Comparison of ENCODE assay signal across 10 cellular contexts in the genomic region with DNA sequence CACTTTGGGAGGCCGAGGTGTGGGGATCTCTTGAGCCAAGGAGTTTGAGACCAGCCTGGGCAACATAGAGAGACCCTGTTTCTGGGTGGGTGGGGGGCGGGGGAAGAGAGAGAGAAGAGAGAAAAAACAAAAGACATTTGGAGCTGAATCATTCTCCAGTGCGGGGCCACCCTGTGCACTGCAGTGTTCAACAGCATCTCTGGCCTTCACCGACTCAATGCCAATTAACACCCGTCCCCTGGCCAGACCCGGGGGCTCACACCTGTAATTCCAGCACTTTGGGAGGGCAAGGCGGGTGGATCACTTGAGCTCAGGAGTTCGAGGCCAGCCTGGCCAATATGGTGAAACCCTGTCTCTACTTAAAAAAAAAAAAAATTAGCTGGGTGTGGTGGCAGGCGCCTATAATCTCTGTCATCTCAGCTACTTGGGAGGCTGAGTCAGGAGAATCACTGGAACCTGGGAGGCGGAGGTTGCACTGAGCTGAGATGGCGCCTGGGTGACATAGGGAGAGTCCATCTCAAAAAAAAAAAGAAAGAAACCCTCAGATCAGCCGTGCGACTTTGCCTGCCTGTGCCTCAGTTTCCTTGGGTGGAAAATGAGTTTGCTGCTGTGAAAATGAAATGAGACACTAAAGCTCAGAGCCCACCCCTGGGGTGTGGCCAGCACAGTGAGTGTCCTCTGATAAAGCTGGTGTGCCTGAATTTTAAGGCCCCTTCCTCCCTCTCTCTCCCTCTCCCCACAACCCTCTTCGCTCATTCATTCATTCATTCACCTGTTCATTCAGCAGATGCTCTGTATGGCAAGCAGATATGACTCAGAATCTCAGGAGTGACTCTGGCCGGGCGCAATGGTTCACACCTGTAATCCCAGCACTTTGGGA. TPM values are rescaled to one million over a fixed set of nuclear protein-coding genes. Genes with fewer than 3 reads are reported as not detected.
DNase-seq lines count a peak whose midpoint lies in the region; ATAC-seq and TF ChIP-seq lines count a peak whose summit lies in the region.
"Had no signal": no experiment of that assay in that cellular context is flagged by ENCODE, and none has a peak within 500 bp of the region (broad histone marks: within the 10 kb centered on the region; RNA-seq: fewer than 3 reads in every experiment).

No MANE protein-coding gene starts in this region.

- POLR2A ChIA-PET in activated CD4-positive, alpha-beta memory T cell treated with anti-CD3 and anti-CD28 coated beads, Interleukin-2, amount 10 ng/mL, durations not matched to agents 7 days and 5 days (lab: Charles Lee): interaction anchor here (0.9 to 29.2 kb wide), 14 partner anchors 12 to 329 kb away, joined by 3 to 3221 read pairs (median 11); partner anchors contain the start of genes FAM32A, HSH2D and TPM4

- H3K9me3 Mint-ChIP-seq in activated CD4-positive, alpha-beta memory T cell treated with anti-CD3 and anti-CD28 coated beads, Interleukin-2, amount 10 ng/mL, durations not matched to agents 7 days and 5 days: no peaks in the 10 kb centered on the region
- H3K9me3 Mint-ChIP-seq in nephron progenitor cell: no peaks in the 10 kb centered on the region

- H3K36me3 Mint-ChIP-seq in activated CD4-positive, alpha-beta memory T cell treated with anti-CD3 and anti-CD28 coated beads, Interleukin-2, amount 10 ng/mL, durations not matched to agents 7 days and 5 days (ENCODE audit: low read depth): peaks cover 48% of the 10 kb centered on the region
- no peaks in the 10 kb centered on the region for H3K36me3 Mint-ChIP-seq in nephron progenitor cell (ENCODE audit: low read depth)

- peaks cover 59% of the 10 kb centered on the region for H3K4me1 Mint-ChIP-seq in activated CD4-positive, alpha-beta memory T cell treated with anti-CD3 and anti-CD28 coated beads, Interleukin-2, amount 10 ng/mL, durations not matched to agents 7 days and 5 days
- peaks cover 5% of the 10 kb centered on the region for H3K4me1 Mint-ChIP-seq in nephron progenitor cell

- H3K4me3 ChIP-seq in heart right ventricle (no peak overlapping the region), fibroblast of pulmonary artery (replicated peaks; ENCODE audit: low read depth, low read length) (no peak overlapping the region), tibial artery (no peak overlapping the region)
- H3K4me3 ChIP-seq: adrenal gland had no signal

- ATAC-seq in heart right ventricle (no peak), Right ventricle myocardium superior (ENCODE audit: poor library complexity) (no peak), GM21717 (IDR thresholded peaks at IDR 0.05; ENCODE audit: unreplicated experiment) (no peak)

- CTCF ChIA-PET in activated CD4-positive, alpha-beta memory T cell treated with anti-CD3 and anti-CD28 coated beads, Interleukin-2, amount 10 ng/mL, durations not matched to agents 7 days and 5 days (lab: Charles Lee): interaction anchor here (0.7 to 6.1 kb wide), 14 partner anchors 8 to 84 kb away, joined by 3 to 113 read pairs (median 24); no protein-coding TSS in a partner anchor

- 75 to 89% methylated on average over 16 of the region's 16 CpGs for WGBS in heart right ventricle, 2 donors

- TF ChIP-seq CTCF in heart right ventricle (IDR thresholded peaks at IDR 0.05) (no peak), fibroblast of pulmonary artery (IDR thresholded peaks at IDR 0.05; ENCODE audit: low read length, missing control alignments) (no peak), tibial artery (IDR thresholded peaks at IDR 0.05) (no peak), nephron progenitor cell (IDR thresholded peaks at IDR 0.05) (no peak)

- no peak for DNase-seq in heart right ventricle
- no peak for DNase-seq in Right ventricle myocardium superior
- DNase-seq in activated CD4-positive, alpha-beta memory T cell treated with anti-CD3 and anti-CD28 coated beads, Interleukin-2, amount 10 ng/mL, durations not matched to agents 7 days and 5 days: peak; percentile 61
- peak; percentile 58 for DNase-seq in fibroblast of pulmonary artery (ENCODE audit: low read depth)
- DNase-seq in tibial artery: no peak
- no peak for DNase-seq in HT-29 (ENCODE audit: low spot score)
- no peak for DNase-seq in nephron progenitor cell

- peaks cover 8% of the 10 kb centered on the region for H3K27me3 Mint-ChIP-seq in activated CD4-positive, alpha-beta memory T cell treated with anti-CD3 and anti-CD28 coated beads, Interleukin-2, amount 10 ng/mL, durations not matched to agents 7 days and 5 days
- peaks cover 89% of the 10 kb centered on the region for H3K27me3 Mint-ChIP-seq in nephron progenitor cell (ENCODE audit: low read depth, poor library complexity)

- intact Hi-C loops in heart right ventricle (cut with DNase I): loop anchor here in 4 of 10 donors (2.0 to 10.0 kb wide), 3 partner anchors 51 to 54 kb away; no protein-coding TSS in a partner anchor
- intact Hi-C loops in Right ventricle myocardium superior (cut with DNase I): loop anchor here (5.0 kb wide), 1 partner anchor 51 kb away; no protein-coding TSS in a partner anchor
- intact Hi-C loops in tibial artery (cut with DNase I; ENCODE audit: low total_unique reads): no loop called here

- H3K27ac Mint-ChIP-seq in activated CD4-positive, alpha-beta memory T cell treated with anti-CD3 and anti-CD28 coated beads, Interleukin-2, amount 10 ng/mL, durations not matched to agents 7 days and 5 days: peak overlapping the region; percentile 97
- H3K27ac Mint-ChIP-seq in nephron progenitor cell: no peak overlapping the region

- peaks cover 0 to 31% (median 21%) of the 10 kb centered on the region in 9 donors for H3K36me3 ChIP-seq in heart right ventricle
- peaks cover 17 to 23% (median 18%) of the 10 kb centered on the region in 3 donors for H3K36me3 ChIP-seq in tibial artery

- H3K27ac ChIP-seq in heart right ventricle: peak overlapping the region in 9 of 10 donors; percentile 5 to 99 (median 86)
- H3K27ac ChIP-seq in tibial artery: peak overlapping the region; percentile 99
- H3K27ac ChIP-seq: parathyroid adenoma had no signal

- peak overlapping the region; percentile 99 for H3K4me3 Mint-ChIP-seq in activated CD4-positive, alpha-beta memory T cell treated with anti-CD3 and anti-CD28 coated beads, Interleukin-2, amount 10 ng/mL, durations not matched to agents 7 days and 5 days
- H3K4me3 Mint-ChIP-seq in nephron progenitor cell: no peak overlapping the region

- peaks cover 0 to 66% (median 33%) of the 10 kb centered on the region in 9 donors for H3K4me1 ChIP-seq in heart right ventricle
- peaks cover 0 to 53% (median 32%) of the 10 kb centered on the region in 4 donors for H3K4me1 ChIP-seq in tibial artery
- H3K4me1 ChIP-seq: parathyroid adenoma had no signal

- no peaks in the 10 kb centered on the region for H3K27me3 ChIP-seq in heart right ventricle
- no peaks in the 10 kb centered on the region for H3K27me3 ChIP-seq in tibial artery
- H3K27me3 ChIP-seq: adrenal gland had no signal

- no peaks in the 10 kb centered on the region for H3K9me3 ChIP-seq in heart right ventricle
- no peaks in the 10 kb centered on the region for H3K9me3 ChIP-seq in tibial artery
- H3K9me3 ChIP-seq: adrenal gland had no signal

RNA-seq across cellular contexts. Expression of gene KLF2, which starts 6.4 kb away (rescaled TPM):
- total RNA-seq in heart right ventricle (10 to 100 TPM; 25.5 to 76.2 (median 50.4) TPM), Right ventricle myocardium superior (67.6 TPM)
- 10 to 100 TPM; 22.4 to 73.5 TPM for polyA plus RNA-seq in heart right ventricle
- total RNA-seq in activated CD4-positive, alpha-beta memory T cell treated with anti-CD3 and anti-CD28 coated beads, Interleukin-2, amount 10 ng/mL, durations not matched to agents 7 days and 5 days: 100 to 1,000 TPM; 410 to 423 TPM
- total RNA-seq in HT-29 (2014; rRNA removed; shearing (Covaris generic)): 3.5 and 5.9 TPM in 2 replicates

Comparison
In these comparisons a context has a peak if more than half of its experiments do, and no peak if none do; other contexts are left out.
1. DNase-seq: peak in activated CD4-positive, alpha-beta memory T cell treated with anti-CD3 and anti-CD28 coated beads, Interleukin-2, amount 10 ng/mL, durations not matched to agents 7 days and 5 days (single experiment) and fibroblast of pulmonary artery (single experiment); none in heart right ventricle (0 of 2), Right ventricle myocardium superior (single experiment), tibial artery (0 of 2), HT-29 (single experiment) and nephron progenitor cell (single experiment).